In genomic region chr17:48854774-48855476, GRCh38 we compare ENCODE assay signal across 25 cellular contexts. TPM values are rescaled to one million over a fixed set of nuclear protein-coding genes. Genes with fewer than 3 reads are reported as not detected.
"Had no signal": no experiment of that assay in that cellular context is flagged by ENCODE, and none has a peak within 500 bp of the region (broad histone marks: within the 10 kb centered on the region; RNA-seq: fewer than 3 reads in every experiment).

No MANE protein-coding gene starts in this region.

- ATAC-seq: activated T-helper 17 cell treated with anti-CD3 and anti-CD28 coated beads, Interleukin-2, amount 50 U/mL, for 72 hours had no signal

- H3K4me3 Mint-ChIP-seq: activated B cell treated with CpG ODN at 0.5 μM for 24 hours; activated CD4-positive, alpha-beta T cell treated with anti-CD3 and anti-CD28 coated beads, Interleukin-2, amount 10 ng/mL, durations not matched to agents 24 days and 14 days; activated naive CD4-positive, alpha-beta T cell treated with anti-CD3 and anti-CD28 coated beads for 36 hours; activated naive CD8-positive, alpha-beta T cell treated with anti-CD3 and anti-CD28 coated beads for 36 hours; activated T-helper 17 cell treated with anti-CD3 and anti-CD28 coated beads, Interleukin-2, amount 50 U/mL, for 72 hours had no signal

- H3K27ac Mint-ChIP-seq: activated B cell treated with CpG ODN at 0.5 μM for 24 hours; activated CD4-positive, alpha-beta T cell treated with anti-CD3 and anti-CD28 coated beads, Interleukin-2, amount 10 ng/mL, durations not matched to agents 24 days and 14 days; activated naive CD4-positive, alpha-beta T cell treated with anti-CD3 and anti-CD28 coated beads for 36 hours; activated naive CD8-positive, alpha-beta T cell treated with anti-CD3 and anti-CD28 coated beads for 36 hours; activated T-helper 17 cell treated with anti-CD3 and anti-CD28 coated beads, Interleukin-2, amount 50 U/mL, for 72 hours had no signal

- H3K27ac ChIP-seq: brain microvascular endothelial cell, cardiac muscle cell, SK-N-MC had no signal

- H3K27me3 ChIP-seq: brain microvascular endothelial cell, cardiac muscle cell had no signal

- H3K4me3 ChIP-seq: cardiac muscle cell, SK-N-MC had no signal

- H3K9me3 Mint-ChIP-seq: activated B cell treated with CpG ODN at 0.5 μM for 24 hours; activated CD4-positive, alpha-beta T cell treated with anti-CD3 and anti-CD28 coated beads, Interleukin-2, amount 10 ng/mL, durations not matched to agents 24 days and 14 days; activated naive CD4-positive, alpha-beta T cell treated with anti-CD3 and anti-CD28 coated beads for 36 hours; activated naive CD8-positive, alpha-beta T cell treated with anti-CD3 and anti-CD28 coated beads for 36 hours; activated T-helper 17 cell treated with anti-CD3 and anti-CD28 coated beads, Interleukin-2, amount 50 U/mL, for 72 hours had no signal

- DNase-seq: activated B cell treated with CpG ODN at 0.5 μM for 24 hours; activated CD4-positive, alpha-beta T cell treated with anti-CD3 and anti-CD28 coated beads for 1 hour; activated CD4-positive, alpha-beta T cell treated with anti-CD3 and anti-CD28 coated beads, Interleukin-2, amount 10 ng/mL, durations not matched to agents 24 days and 14 days; activated CD4-positive, alpha-beta T cell treated with anti-CD3 and anti-CD28 coated beads, Interleukin-2, amount 50 U/mL, for 48 hours; activated gamma-delta T cell; activated naive CD4-positive, alpha-beta T cell treated with anti-CD3 and anti-CD28 coated beads for 36 hours; activated naive CD8-positive, alpha-beta T cell treated with anti-CD3 and anti-CD28 coated beads for 36 hours; activated T-cell treated with anti-CD3 and anti-CD28 coated beads for 4 hours; activated T-cell treated with anti-CD3 and anti-CD28 coated beads, Interleukin-2, amount 50 U/mL, for 48 hours; brain microvascular endothelial cell; MM.1S; NCI-H1105; NCI-H1436; NCI-H1694 treated with DMSO at 0.1 percent for 48 hours; NCI-H2029 treated with DMSO at 0.1 percent for 48 hours; NCI-H345; NCI-H510A; NCI-H69; NK-92 treated with Interleukin-12 subunit alpha and Interleukin-12 subunit beta, amount 100 ng/mL, for 24 hours; OCI-M1 had no signal

- H3K27me3 Mint-ChIP-seq: activated B cell treated with CpG ODN at 0.5 μM for 24 hours; activated CD4-positive, alpha-beta T cell treated with anti-CD3 and anti-CD28 coated beads, Interleukin-2, amount 10 ng/mL, durations not matched to agents 24 days and 14 days; activated naive CD8-positive, alpha-beta T cell treated with anti-CD3 and anti-CD28 coated beads for 36 hours; activated T-helper 17 cell treated with anti-CD3 and anti-CD28 coated beads, Interleukin-2, amount 50 U/mL, for 72 hours had no signal

RNA-seq across cellular contexts. Expression of gene TTLL6, which starts 37.9 kb away (rescaled TPM):
- total RNA-seq: activated B cell treated with CpG ODN at 0.5 μM for 24 hours; activated CD4-positive, alpha-beta T cell treated with anti-CD3 and anti-CD28 coated beads, Interleukin-2, amount 10 ng/mL, durations not matched to agents 24 days and 14 days; activated CD8-positive, alpha-beta memory T cell treated with anti-CD3 and anti-CD28 coated beads for 36 hours; activated naive CD4-positive, alpha-beta T cell treated with anti-CD3 and anti-CD28 coated beads for 36 hours; activated naive CD8-positive, alpha-beta T cell treated with anti-CD3 and anti-CD28 coated beads for 36 hours; activated T-helper 17 cell treated with anti-CD3 and anti-CD28 coated beads, Interleukin-2, amount 50 U/mL, for 72 hours; T-helper 1 cell treated with Interleukin-12 subunit alpha and Interleukin-12 subunit beta and Interleukin-4 antibody, amounts not matched to agents 30 ng/mL and 1 ng/mL, for 36 hours had no signal
